ENCODE assay signal across 8 cellular contexts in genomic region chr7:98284335-98285036, GRCh38. TPM values are rescaled to one million over a fixed set of nuclear protein-coding genes. Genes with fewer than 3 reads are reported as not detected.
A peak's percentile ranks its signal among the peaks of the same experiment; 100 is the strongest.
DNase-seq lines count a peak whose midpoint lies in the region; ATAC-seq and TF ChIP-seq lines count a peak whose summit lies in the region.

No MANE protein-coding gene starts in this region.

- TF ChIP-seq POLR2A in testis (IDR thresholded peaks at IDR 0.05) = no peak

- H3K4me3 ChIP-seq in BLaER1 = peak overlapping the region; percentile 53
- no peak overlapping the region for H3K4me3 ChIP-seq in MG63
- peak overlapping the region in 1 of 2 donors; percentile 100 for H3K4me3 ChIP-seq in testis

- no peak for TF ChIP-seq CTCF in testis (IDR thresholded peaks at IDR 0.05)

- no peak for ATAC-seq in HG02973 (IDR thresholded peaks at IDR 0.05; ENCODE audit: unreplicated experiment)

- H3K27me3 ChIP-seq in BLaER1 (no peaks in the 10 kb centered on the region), MG63 (no peaks in the 10 kb centered on the region), testis (no peaks in the 10 kb centered on the region)

- peaks cover 75% of the 10 kb centered on the region for H4K20me1 ChIP-seq in BLaER1

- DNase-seq in MG63 (peak; percentile 55), dermis blood vessel endothelial cell (peak; percentile 90), lung microvascular endothelial cell (ENCODE audit: low read depth in 2 of 2) (peak; percentile 59 to 89), testis (peak; percentile 56), NCI-H1694 (lab: John Stamatoyannopoulos, UW) (no peak), HPDE6-E6E7 (ENCODE audit: extremely low spot score) (no peak)

- H3K36me3 ChIP-seq in BLaER1 (peaks cover 52% of the 10 kb centered on the region), MG63 (no peaks in the 10 kb centered on the region; the same call in none of the 2 replicates), testis (ENCODE audit: low read depth, missing control alignments) (no peaks in the 10 kb centered on the region)

- no peaks in the 10 kb centered on the region for H3K9me3 ChIP-seq in BLaER1
- no peaks in the 10 kb centered on the region for H3K9me3 ChIP-seq in MG63
- no peaks in the 10 kb centered on the region for H3K9me3 ChIP-seq in testis

- H3K27ac ChIP-seq in BLaER1 (peak overlapping the region; percentile 63), testis (peak overlapping the region; percentile 94 to 97)

- intact Hi-C loops in testis (cut with DNase I; ENCODE audit: low total_unique reads) = no loop called here

- H3K4me2 ChIP-seq in BLaER1 = peak overlapping the region; percentile 99

- peak overlapping the region; percentile 89 for H3K9ac ChIP-seq in BLaER1

- peaks cover 81% of the 10 kb centered on the region for H3K4me1 ChIP-seq in BLaER1
- H3K4me1 ChIP-seq in testis = peaks cover 53% of the 10 kb centered on the region

- WGBS in testis, 2 donors = 48% methylated on average over 20 of the region's 20 CpGs; no CpG with 5 or more reads in 1 of the 2 donors

RNA-seq across cellular contexts. Expression of gene BRI3, which starts 3.0 kb away (rescaled TPM):
- total RNA-seq in MG63 (2014; rRNA removed; shearing (Covaris generic); ENCODE audit: low replicate concordance) = 12.5 and 37.3 TPM in 2 replicates
- total RNA-seq in dermis blood vessel endothelial cell = 36.1 and 39.7 TPM in 2 replicates
- 47.5 and 68.5 TPM in 2 replicates for total RNA-seq in lung microvascular endothelial cell
- 10 to 100 TPM; 61.1 to 76.3 TPM for total RNA-seq in testis
- 167 TPM for polyA plus RNA-seq in testis (ENCODE audit: insufficient read depth, low read depth, low replicate concordance)

RNA-seq across cellular contexts. Expression of gene TECPR1, which starts 32.5 kb away (rescaled TPM):
- 4.8 and 9.5 TPM in 2 replicates for total RNA-seq in MG63 (2014; rRNA removed; shearing (Covaris generic); ENCODE audit: low replicate concordance)
- total RNA-seq in dermis blood vessel endothelial cell = 66.2 and 105 TPM in 2 replicates
- 55.4 and 64.7 TPM in 2 replicates for total RNA-seq in lung microvascular endothelial cell
- 10 to 100 TPM; 18.5 to 24.6 TPM for total RNA-seq in testis
- polyA plus RNA-seq in testis (ENCODE audit: insufficient read depth, low read depth, low replicate concordance) = 13.5 TPM

Comparison
In these comparisons a context has a peak if more than half of its experiments do, and no peak if none do; other contexts are left out.
1. DNase-seq: peak in MG63 (single experiment), dermis blood vessel endothelial cell (single experiment), lung microvascular endothelial cell (2 of 2) and testis (single experiment); none in NCI-H1694 (single experiment) and HPDE6-E6E7 (single experiment).